Comparison of ENCODE assay signal across 1 cellular context in the genomic region with DNA sequence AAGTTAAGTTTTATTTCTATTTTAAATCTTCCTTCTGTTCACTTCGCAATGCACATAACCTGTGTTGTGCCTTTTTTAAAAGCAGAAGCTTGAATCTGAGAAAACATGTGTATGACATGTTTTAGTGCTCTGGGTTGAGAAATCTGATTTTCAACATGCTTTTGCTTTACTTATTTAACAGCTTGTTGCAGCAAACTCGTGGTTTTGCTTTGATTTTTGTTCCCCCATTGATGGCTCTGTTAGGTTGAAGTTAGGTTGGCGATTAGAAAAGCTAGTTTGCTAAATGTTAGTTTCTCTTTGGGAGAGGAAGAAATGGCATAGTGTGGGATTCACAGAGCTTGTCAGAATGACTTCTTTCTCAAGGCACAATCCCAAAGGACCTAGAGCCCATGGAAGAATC.
TF ChIP-seq lines count a peak whose summit lies in the region.

No MANE protein-coding gene starts in this region.

TF ChIP-seq in GM23338, 12 proteins besides CTCF, POLR2A, EP300 and RAD21 (continued from another document):
- TF ChIP-seq ZNF462 (CRISPR knock-in tag; IDR thresholded peaks at IDR 0.05) (no peak), EZH2phosphoT487 (IDR thresholded peaks at IDR 0.05; ENCODE audit: unreplicated experiment) (no peak), ZNF114 (CRISPR knock-in tag; IDR thresholded peaks at IDR 0.05) (no peak), CREB1 (CRISPR knock-in tag; IDR thresholded peaks at IDR 0.05; ENCODE audit: low read depth) (no peak), ETS1 (IDR thresholded peaks at IDR 0.05) (no peak), REST (IDR thresholded peaks at IDR 0.05; ENCODE audit: unreplicated experiment) (no peak), NANOG (IDR thresholded peaks at IDR 0.05; ENCODE audit: borderline replicate concordance) (no peak), STAT1 (IDR thresholded peaks at IDR 0.05; ENCODE audit: unreplicated experiment) (no peak)
TF ChIP-seq in GM23338: peak in this region for 0.
